1 cellular context compared by ENCODE assay signal in genomic region chr4:40595981-40596380, GRCh38.
TF ChIP-seq lines count a peak whose summit lies in the region.

No MANE protein-coding gene starts in this region.

TF ChIP-seq in GM23338, 12 proteins besides CTCF, POLR2A, EP300 and RAD21 (continued from another document):
- TF ChIP-seq ZNF462 (CRISPR knock-in tag; IDR thresholded peaks at IDR 0.05) (no peak), POLR2AphosphoS5 (IDR thresholded peaks at IDR 0.05; ENCODE audit: low read depth) (no peak), ZNF114 (CRISPR knock-in tag; IDR thresholded peaks at IDR 0.05) (no peak), NANOG (IDR thresholded peaks at IDR 0.05; ENCODE audit: borderline replicate concordance) (no peak), EZH2 (IDR thresholded peaks at IDR 0.05; ENCODE audit: low read depth, unreplicated experiment) (no peak), JUNB (IDR thresholded peaks at IDR 0.05; ENCODE audit: unreplicated experiment) (no peak), STAT1 (IDR thresholded peaks at IDR 0.05; ENCODE audit: unreplicated experiment) (no peak), EZH2phosphoT487 (IDR thresholded peaks at IDR 0.05; ENCODE audit: unreplicated experiment) (no peak), REST (IDR thresholded peaks at IDR 0.05; ENCODE audit: unreplicated experiment) (no peak)
